In the genomic region with DNA sequence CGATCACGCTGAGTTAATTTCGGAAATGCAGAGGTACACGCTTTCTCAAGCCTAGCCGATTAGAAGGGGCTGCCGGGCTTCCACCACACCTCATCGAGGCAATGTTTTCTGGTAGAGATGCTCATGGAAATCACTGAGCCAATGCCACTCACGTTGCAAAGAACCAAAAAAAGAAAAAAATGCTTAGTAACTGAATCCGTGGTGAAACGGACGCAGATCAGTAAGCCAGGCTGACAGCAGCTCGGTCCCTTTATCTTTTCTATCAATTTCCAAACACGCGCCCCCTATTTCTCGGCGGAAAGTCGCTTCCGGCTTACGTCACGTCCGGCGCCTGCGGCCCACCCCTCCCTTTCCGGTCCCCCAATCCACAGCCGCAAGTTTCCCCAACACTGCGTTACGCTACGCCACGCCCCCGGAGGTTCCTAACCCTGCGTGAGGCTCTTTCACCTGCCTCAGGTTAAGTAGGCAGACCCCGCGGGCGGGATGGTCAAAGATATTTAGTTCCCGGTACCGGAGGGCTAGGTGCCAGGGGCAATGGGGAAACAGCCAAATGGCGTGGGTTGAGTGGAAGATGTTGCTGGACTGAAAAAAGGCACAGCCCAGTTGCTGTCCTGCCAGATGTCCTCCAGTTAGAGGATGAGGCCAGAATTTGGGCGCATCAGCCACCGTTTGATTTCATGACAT, we compare ENCODE assay signal across 1 cellular context.
A peak's percentile ranks its signal among the peaks of the same experiment; 100 is the strongest.
TF ChIP-seq lines count a peak whose summit lies in the region.

A gene with protein sequence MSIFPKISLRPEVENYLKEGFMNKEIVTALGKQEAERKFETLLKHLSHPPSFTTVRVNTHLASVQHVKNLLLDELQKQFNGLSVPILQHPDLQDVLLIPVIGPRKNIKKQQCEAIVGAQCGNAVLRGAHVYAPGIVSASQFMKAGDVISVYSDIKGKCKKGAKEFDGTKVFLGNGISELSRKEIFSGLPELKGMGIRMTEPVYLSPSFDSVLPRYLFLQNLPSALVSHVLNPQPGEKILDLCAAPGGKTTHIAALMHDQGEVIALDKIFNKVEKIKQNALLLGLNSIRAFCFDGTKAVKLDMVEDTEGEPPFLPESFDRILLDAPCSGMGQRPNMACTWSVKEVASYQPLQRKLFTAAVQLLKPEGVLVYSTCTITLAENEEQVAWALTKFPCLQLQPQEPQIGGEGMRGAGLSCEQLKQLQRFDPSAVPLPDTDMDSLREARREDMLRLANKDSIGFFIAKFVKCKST (minus strand): TSS at position 264 of the 684 bp plus-strand sequence. CDS start 384 bp downstream, outside the sequence.

TF ChIP-seq in K562, 482 proteins besides CTCF, POLR2A, EP300 and RAD21 (continued from another document and continues in another):
- TF ChIP-seq, protein P1, sequence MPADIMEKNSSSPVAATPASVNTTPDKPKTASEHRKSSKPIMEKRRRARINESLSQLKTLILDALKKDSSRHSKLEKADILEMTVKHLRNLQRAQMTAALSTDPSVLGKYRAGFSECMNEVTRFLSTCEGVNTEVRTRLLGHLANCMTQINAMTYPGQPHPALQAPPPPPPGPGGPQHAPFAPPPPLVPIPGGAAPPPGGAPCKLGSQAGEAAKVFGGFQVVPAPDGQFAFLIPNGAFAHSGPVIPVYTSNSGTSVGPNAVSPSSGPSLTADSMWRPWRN (IDR thresholded peaks at IDR 0.05; ENCODE audit: low read depth), result no peak
- no peak for TF ChIP-seq SMAD4 (CRISPR knock-in tag; conservative IDR thresholded peaks at IDR 0.05)
- TF ChIP-seq CCAR2 (IDR thresholded peaks at IDR 0.05; ENCODE audit: low read depth, low read length), result no peak
- TF ChIP-seq PHB2 (IDR thresholded peaks at IDR 0.05; ENCODE audit: low read depth), result no peak
- TF ChIP-seq ZSCAN32 (CRISPR knock-in tag; IDR thresholded peaks at IDR 0.05), result no peak
- no peak for TF ChIP-seq SNRNP70 (optimal IDR thresholded peaks at IDR 0.05; ENCODE audit: low read depth, low read length)
- 0 out of 2 replicates have a peak, but pooled peaks have one; percentile 54 for TF ChIP-seq DPF2 (IDR thresholded peaks at IDR 0.05)
- TF ChIP-seq, protein P2, sequence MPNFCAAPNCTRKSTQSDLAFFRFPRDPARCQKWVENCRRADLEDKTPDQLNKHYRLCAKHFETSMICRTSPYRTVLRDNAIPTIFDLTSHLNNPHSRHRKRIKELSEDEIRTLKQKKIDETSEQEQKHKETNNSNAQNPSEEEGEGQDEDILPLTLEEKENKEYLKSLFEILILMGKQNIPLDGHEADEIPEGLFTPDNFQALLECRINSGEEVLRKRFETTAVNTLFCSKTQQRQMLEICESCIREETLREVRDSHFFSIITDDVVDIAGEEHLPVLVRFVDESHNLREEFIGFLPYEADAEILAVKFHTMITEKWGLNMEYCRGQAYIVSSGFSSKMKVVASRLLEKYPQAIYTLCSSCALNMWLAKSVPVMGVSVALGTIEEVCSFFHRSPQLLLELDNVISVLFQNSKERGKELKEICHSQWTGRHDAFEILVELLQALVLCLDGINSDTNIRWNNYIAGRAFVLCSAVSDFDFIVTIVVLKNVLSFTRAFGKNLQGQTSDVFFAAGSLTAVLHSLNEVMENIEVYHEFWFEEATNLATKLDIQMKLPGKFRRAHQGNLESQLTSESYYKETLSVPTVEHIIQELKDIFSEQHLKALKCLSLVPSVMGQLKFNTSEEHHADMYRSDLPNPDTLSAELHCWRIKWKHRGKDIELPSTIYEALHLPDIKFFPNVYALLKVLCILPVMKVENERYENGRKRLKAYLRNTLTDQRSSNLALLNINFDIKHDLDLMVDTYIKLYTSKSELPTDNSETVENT (CRISPR knock-in tag; IDR thresholded peaks at IDR 0.05), result 0 out of 2 replicates have a peak, but pooled peaks have one; percentile 26
- TF ChIP-seq TEAD1 (CRISPR knock-in tag; IDR thresholded peaks at IDR 0.05), result peak in 1 of 2 experiments; percentile 56; a peak in 1 of 4 replicates
- peak; percentile 16; the same call in 1 of the 2 replicates for TF ChIP-seq NR2C1 (IDR thresholded peaks at IDR 0.05)
- TF ChIP-seq NR2C1 (tag; IDR thresholded peaks at IDR 0.05), result no peak
- TF ChIP-seq CTBP1 (IDR thresholded peaks at IDR 0.05; ENCODE audit: borderline replicate concordance), result peak; percentile 65
- peak; percentile 67; the same call in 1 of the 2 replicates for TF ChIP-seq POLR2H (tag; IDR thresholded peaks at IDR 0.05; ENCODE audit: low read depth)
- TF ChIP-seq ZNF408 (CRISPR knock-in tag; IDR thresholded peaks at IDR 0.05; ENCODE audit: low read depth), result no peak
- TF ChIP-seq, protein P3, sequence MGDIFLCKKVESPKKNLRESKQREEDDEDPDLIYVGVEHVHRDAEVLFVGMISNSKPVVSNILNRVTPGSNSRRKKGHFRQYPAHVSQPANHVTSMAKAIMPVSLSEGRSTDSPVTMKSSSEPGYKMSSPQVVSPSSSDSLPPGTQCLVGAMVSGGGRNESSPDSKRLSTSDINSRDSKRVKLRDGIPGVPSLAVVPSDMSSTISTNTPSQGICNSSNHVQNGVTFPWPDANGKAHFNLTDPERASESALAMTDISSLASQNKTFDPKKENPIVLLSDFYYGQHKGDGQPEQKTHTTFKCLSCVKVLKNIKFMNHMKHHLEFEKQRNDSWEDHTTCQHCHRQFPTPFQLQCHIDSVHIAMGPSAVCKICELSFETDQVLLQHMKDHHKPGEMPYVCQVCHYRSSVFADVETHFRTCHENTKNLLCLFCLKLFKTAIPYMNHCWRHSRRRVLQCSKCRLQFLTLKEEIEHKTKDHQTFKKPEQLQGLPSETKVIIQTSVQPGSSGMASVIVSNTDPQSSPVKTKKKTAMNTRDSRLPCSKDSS (IDR thresholded peaks at IDR 0.05; ENCODE audit: low read depth, partially characterized antibody), result no peak
- TF ChIP-seq, protein P4, sequence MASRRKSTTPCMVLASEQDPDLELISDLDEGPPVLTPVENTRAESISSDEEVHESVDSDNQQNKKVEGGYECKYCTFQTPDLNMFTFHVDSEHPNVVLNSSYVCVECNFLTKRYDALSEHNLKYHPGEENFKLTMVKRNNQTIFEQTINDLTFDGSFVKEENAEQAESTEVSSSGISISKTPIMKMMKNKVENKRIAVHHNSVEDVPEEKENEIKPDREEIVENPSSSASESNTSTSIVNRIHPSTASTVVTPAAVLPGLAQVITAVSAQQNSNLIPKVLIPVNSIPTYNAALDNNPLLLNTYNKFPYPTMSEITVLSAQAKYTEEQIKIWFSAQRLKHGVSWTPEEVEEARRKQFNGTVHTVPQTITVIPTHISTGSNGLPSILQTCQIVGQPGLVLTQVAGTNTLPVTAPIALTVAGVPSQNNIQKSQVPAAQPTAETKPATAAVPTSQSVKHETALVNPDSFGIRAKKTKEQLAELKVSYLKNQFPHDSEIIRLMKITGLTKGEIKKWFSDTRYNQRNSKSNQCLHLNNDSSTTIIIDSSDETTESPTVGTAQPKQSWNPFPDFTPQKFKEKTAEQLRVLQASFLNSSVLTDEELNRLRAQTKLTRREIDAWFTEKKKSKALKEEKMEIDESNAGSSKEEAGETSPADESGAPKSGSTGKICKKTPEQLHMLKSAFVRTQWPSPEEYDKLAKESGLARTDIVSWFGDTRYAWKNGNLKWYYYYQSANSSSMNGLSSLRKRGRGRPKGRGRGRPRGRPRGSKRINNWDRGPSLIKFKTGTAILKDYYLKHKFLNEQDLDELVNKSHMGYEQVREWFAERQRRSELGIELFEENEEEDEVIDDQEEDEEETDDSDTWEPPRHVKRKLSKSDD (conservative IDR thresholded peaks at IDR 0.05; ENCODE audit: low read length), result no peak
- no peak for TF ChIP-seq NCOA4 (IDR thresholded peaks at IDR 0.05; ENCODE audit: partially characterized antibody)
- no peak for TF ChIP-seq ZNF507 (tag; conservative IDR thresholded peaks at IDR 0.05)
- TF ChIP-seq ZNF583 (CRISPR knock-in tag; IDR thresholded peaks at IDR 0.05), result no peak
- TF ChIP-seq CBX3 (IDR thresholded peaks at IDR 0.05; ENCODE audit: borderline replicate concordance in 1 of 2, low read length in 2 of 2), result 0 out of 3 replicates have a peak, but pooled peaks of 1 of the 2 experiments have one; percentile 21
- TF ChIP-seq LEF1 (IDR thresholded peaks at IDR 0.05), result no peak
- TF ChIP-seq RAD51 (IDR thresholded peaks at IDR 0.05; ENCODE audit: borderline replicate concordance, low read depth), result peak; percentile 30; the same call in 1 of the 2 replicates
- TF ChIP-seq ZSCAN29 (IDR thresholded peaks at IDR 0.05), result no peak
- no peak for TF ChIP-seq PHB (CRISPR knock-in tag; IDR thresholded peaks at IDR 0.05)
- TF ChIP-seq ZNF253 (CRISPR knock-in tag; conservative IDR thresholded peaks at IDR 0.05), result no peak
- no peak for TF ChIP-seq HIVEP1 (CRISPR knock-in tag; IDR thresholded peaks at IDR 0.05)
- no peak; the same call in 1 of the 2 replicates for TF ChIP-seq RFX5 (IDR thresholded peaks at IDR 0.05; ENCODE audit: low read depth, low read length)
- no peak for TF ChIP-seq PURB (CRISPR knock-in tag; IDR thresholded peaks at IDR 0.05; ENCODE audit: low read depth)
- no peak for TF ChIP-seq MCM2 (IDR thresholded peaks at IDR 0.05; ENCODE audit: low read depth)
- TF ChIP-seq CHD4 (IDR thresholded peaks at IDR 0.05; ENCODE audit: insufficient read depth, insufficient replicate concordance, low read depth, low read length, poor library complexity, severe bottlenecking), result no peak
- TF ChIP-seq OTX1 (CRISPR knock-in tag; IDR thresholded peaks at IDR 0.05), result no peak
- no peak for TF ChIP-seq ARID2 (IDR thresholded peaks at IDR 0.05)
- TF ChIP-seq RCOR1 (IDR thresholded peaks at IDR 0.05; ENCODE audit: borderline replicate concordance in 1 of 2, low read depth in 2 of 2, low read length in 2 of 2), result peak in 1 of 2 experiments; percentile 38; a peak in 1 of 4 replicates
- TF ChIP-seq ZNF766 (CRISPR knock-in tag; conservative IDR thresholded peaks at IDR 0.05), result no peak
- no peak for TF ChIP-seq ZNF12 (CRISPR knock-in tag; IDR thresholded peaks at IDR 0.05)
- no peak for TF ChIP-seq TCFL5 (CRISPR knock-in tag; conservative IDR thresholded peaks at IDR 0.05)
- no peak for TF ChIP-seq ZNF143 (CRISPR knock-in tag; IDR thresholded peaks at IDR 0.05)
- peak; percentile 30 for TF ChIP-seq MEIS2 (IDR thresholded peaks at IDR 0.05; ENCODE audit: partially characterized antibody)
- TF ChIP-seq, protein P5, sequence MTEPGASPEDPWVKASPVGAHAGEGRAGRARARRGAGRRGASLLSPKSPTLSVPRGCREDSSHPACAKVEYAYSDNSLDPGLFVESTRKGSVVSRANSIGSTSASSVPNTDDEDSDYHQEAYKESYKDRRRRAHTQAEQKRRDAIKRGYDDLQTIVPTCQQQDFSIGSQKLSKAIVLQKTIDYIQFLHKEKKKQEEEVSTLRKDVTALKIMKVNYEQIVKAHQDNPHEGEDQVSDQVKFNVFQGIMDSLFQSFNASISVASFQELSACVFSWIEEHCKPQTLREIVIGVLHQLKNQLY (CRISPR knock-in tag; conservative IDR thresholded peaks at IDR 0.05), result no peak
- peak; percentile 43; the same call in 1 of the 2 replicates for TF ChIP-seq SMARCE1 (IDR thresholded peaks at IDR 0.05)
- no peak for TF ChIP-seq ZNF347 (CRISPR knock-in tag; IDR thresholded peaks at IDR 0.05; ENCODE audit: low read depth)
- peak; percentile 58 for TF ChIP-seq ZNF316 (IDR thresholded peaks at IDR 0.05)
- TF ChIP-seq, protein P6, sequence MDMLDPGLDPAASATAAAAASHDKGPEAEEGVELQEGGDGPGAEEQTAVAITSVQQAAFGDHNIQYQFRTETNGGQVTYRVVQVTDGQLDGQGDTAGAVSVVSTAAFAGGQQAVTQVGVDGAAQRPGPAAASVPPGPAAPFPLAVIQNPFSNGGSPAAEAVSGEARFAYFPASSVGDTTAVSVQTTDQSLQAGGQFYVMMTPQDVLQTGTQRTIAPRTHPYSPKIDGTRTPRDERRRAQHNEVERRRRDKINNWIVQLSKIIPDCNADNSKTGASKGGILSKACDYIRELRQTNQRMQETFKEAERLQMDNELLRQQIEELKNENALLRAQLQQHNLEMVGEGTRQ (CRISPR knock-in tag; IDR thresholded peaks at IDR 0.05), result no peak
- no peak for TF ChIP-seq TAF15 (IDR thresholded peaks at IDR 0.05; ENCODE audit: low read depth, low read length)
- TF ChIP-seq YY1 (IDR thresholded peaks at IDR 0.05; ENCODE audit: borderline replicate concordance in 1 of 3, control insufficient read depth in 1 of 3, extremely low read depth in 1 of 3, insufficient read depth in 3 of 3, insufficient read length in 1 of 3, insufficient replicate concordance in 2 of 3, low read depth in 1 of 3, low read length in 2 of 3), result peak in 2 of 3 experiments; percentile 39 to 44
- TF ChIP-seq ZNF232 (CRISPR knock-in tag; IDR thresholded peaks at IDR 0.05), result no peak
- TF ChIP-seq SPI1 (IDR thresholded peaks at IDR 0.05; ENCODE audit: borderline replicate concordance, low read depth, low read length), result no peak
- TF ChIP-seq STAT5B (CRISPR knock-in tag; IDR thresholded peaks at IDR 0.05), result no peak
- TF ChIP-seq ZNF134 (CRISPR knock-in tag; conservative IDR thresholded peaks at IDR 0.05), result no peak
- no peak for TF ChIP-seq SMARCC2 (IDR thresholded peaks at IDR 0.05; ENCODE audit: low read depth)
- TF ChIP-seq, protein P7, sequence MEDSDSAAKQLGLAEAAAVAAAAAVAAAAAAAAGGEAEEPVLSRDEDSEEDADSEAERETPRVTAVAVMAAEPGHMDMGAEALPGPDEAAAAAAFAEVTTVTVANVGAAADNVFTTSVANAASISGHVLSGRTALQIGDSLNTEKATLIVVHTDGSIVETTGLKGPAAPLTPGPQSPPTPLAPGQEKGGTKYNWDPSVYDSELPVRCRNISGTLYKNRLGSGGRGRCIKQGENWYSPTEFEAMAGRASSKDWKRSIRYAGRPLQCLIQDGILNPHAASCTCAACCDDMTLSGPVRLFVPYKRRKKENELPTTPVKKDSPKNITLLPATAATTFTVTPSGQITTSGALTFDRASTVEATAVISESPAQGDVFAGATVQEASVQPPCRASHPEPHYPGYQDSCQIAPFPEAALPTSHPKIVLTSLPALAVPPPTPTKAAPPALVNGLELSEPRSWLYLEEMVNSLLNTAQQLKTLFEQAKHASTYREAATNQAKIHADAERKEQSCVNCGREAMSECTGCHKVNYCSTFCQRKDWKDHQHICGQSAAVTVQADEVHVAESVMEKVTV (CRISPR knock-in tag; IDR thresholded peaks at IDR 0.05), result no peak
- TF ChIP-seq, protein P8, sequence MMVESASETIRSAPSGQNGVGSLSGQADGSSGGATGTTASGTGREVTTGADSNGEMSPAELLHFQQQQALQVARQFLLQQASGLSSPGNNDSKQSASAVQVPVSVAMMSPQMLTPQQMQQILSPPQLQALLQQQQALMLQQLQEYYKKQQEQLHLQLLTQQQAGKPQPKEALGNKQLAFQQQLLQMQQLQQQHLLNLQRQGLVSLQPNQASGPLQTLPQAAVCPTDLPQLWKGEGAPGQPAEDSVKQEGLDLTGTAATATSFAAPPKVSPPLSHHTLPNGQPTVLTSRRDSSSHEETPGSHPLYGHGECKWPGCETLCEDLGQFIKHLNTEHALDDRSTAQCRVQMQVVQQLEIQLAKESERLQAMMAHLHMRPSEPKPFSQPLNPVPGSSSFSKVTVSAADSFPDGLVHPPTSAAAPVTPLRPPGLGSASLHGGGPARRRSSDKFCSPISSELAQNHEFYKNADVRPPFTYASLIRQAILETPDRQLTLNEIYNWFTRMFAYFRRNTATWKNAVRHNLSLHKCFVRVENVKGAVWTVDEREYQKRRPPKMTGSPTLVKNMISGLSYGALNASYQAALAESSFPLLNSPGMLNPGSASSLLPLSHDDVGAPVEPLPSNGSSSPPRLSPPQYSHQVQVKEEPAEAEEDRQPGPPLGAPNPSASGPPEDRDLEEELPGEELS (CRISPR knock-in tag; IDR thresholded peaks at IDR 0.05; ENCODE audit: borderline replicate concordance), result no peak
